12 cellular contexts compared by ENCODE assay signal in genomic region chr10:44976352-44977198, GRCh38. TPM values are rescaled to one million over a fixed set of nuclear protein-coding genes. Genes with fewer than 3 reads are reported as not detected.
DNase-seq lines count a peak whose midpoint lies in the region; ATAC-seq, FAIRE-seq and TF ChIP-seq lines count a peak whose summit lies in the region.
"Had no signal": no experiment of that assay in that cellular context is flagged by ENCODE, and none has a peak within 500 bp of the region (broad histone marks: within the 10 kb centered on the region; RNA-seq: fewer than 3 reads in every experiment).

No MANE protein-coding gene starts in this region.

- POLR2A ChIA-PET in GM12878 (lab: Charles Lee), result interaction anchor here (0.8 to 7.4 kb wide), 6 partner anchors 11 to 44 kb away, joined by 3 to 110 read pairs (median 8); partner anchors contain the start of gene RASSF4

- 90% methylated on average over 9 of the region's 9 CpGs for WGBS in GM12878 (ENCODE audit: insufficient coverage, insufficient replicate concordance, low lambda C conversion rate, missing lambda C conversion rate)

- TF ChIP-seq CTCF in GM12878 (IDR thresholded peaks at IDR 0.05 in 2 of 3, conservative IDR thresholded peaks at IDR 0.05 in 1 of 3; ENCODE audit: control insufficient read depth in 2 of 3, extremely low read depth in 1 of 3, insufficient read depth in 1 of 3, low read depth in 3 of 3, low read length in 3 of 3) (no peak), gastrocnemius medialis (IDR thresholded peaks at IDR 0.05 in 4 of 5, conservative IDR thresholded peaks at IDR 0.05 in 1 of 5) (no peak)

- FAIRE-seq in GM12878 (lab: Jason Lieb, UNC), result no peak

- ATAC-seq in GM12878 (no peak), gastrocnemius medialis (no peak), HG03139 (IDR thresholded peaks at IDR 0.05; ENCODE audit: unreplicated experiment) (no peak), HG02938 (IDR thresholded peaks at IDR 0.05; ENCODE audit: unreplicated experiment) (no peak)

- intact Hi-C loops in GM12878 (cut with micrococcal nuclease; ENCODE audit: unreplicated experiment) (no loop called here), gastrocnemius medialis (cut with DNase I; ENCODE audit: low total_unique reads) (loop anchor here (5.0 to 10.0 kb wide), 2 partner anchors 102 to 1569 kb away; partner anchors contain the start of gene HNRNPF)

- in situ Hi-C loops in GM12878 (cut with MboI) (loop anchor here (5.0 kb wide), 1 partner anchor 44 kb away; no protein-coding TSS in a partner anchor), gastrocnemius medialis (cut with MboI; ENCODE audit: low sequenced_read_pairs in 4 of 4) (loop anchor here in 3 of 4 donors (5.0 to 25.0 kb wide), 3 partner anchors 44 to 1564 kb away; partner anchors contain the start of gene HNRNPF (in 2 of the 3))

- H2AFZ ChIP-seq in GM12878 (ENCODE audit: control insufficient read depth, low read depth, low read length), result no peak overlapping the region

- CTCF ChIA-PET in GM12878 (lab: Yijun Ruan, JAX), result interaction anchor here (0.9 to 10.1 kb wide), 9 partner anchors 10 to 80 kb away, joined by 3 to 181 read pairs (median 9); no protein-coding TSS in a partner anchor

- H3K9ac ChIP-seq in BLaER1 (peak overlapping the region; percentile 88), GM12878 (ENCODE audit: control insufficient read depth, insufficient read depth, low read length) (0 out of 2 replicates have a peak overlapping the region, but pooled peaks have one; percentile 41)

- no peaks in the 10 kb centered on the region for H3K27me3 ChIP-seq in BLaER1
- no peaks in the 10 kb centered on the region for H3K27me3 ChIP-seq in GM12878 (replicated peaks in 1 of 2; ENCODE audit: control insufficient read depth in 2 of 2, insufficient read depth in 2 of 2, low read length in 1 of 2)
- H3K27me3 ChIP-seq in gastrocnemius medialis, result no peaks in the 10 kb centered on the region

- H3K9me3 ChIP-seq in BLaER1 (no peaks in the 10 kb centered on the region), GM12878 (replicated peaks; ENCODE audit: control insufficient read depth, insufficient read depth, low read length) (no peaks in the 10 kb centered on the region), gastrocnemius medialis (no peaks in the 10 kb centered on the region)

- H4K20me1 ChIP-seq in BLaER1 (peaks cover 23% of the 10 kb centered on the region), GM12878 (ENCODE audit: control insufficient read depth, insufficient read depth) (no peaks in the 10 kb centered on the region)

- TSS peak; percentile 22 for BruUV-seq in GM12878 (replicated peaks; lab: Mats Ljungman, UMichigan)

- peaks cover 22% of the 10 kb centered on the region for H3K36me3 ChIP-seq in BLaER1
- 0 out of 4 replicates have a peak, but pooled peaks cover 0 to under 1% of the 10 kb centered on the region in 2 experiments for H3K36me3 ChIP-seq in GM12878 (ENCODE audit: control insufficient read depth in 2 of 2, insufficient read depth in 2 of 2, low read length in 1 of 2)
- peaks cover 0 to 14% of the 10 kb centered on the region in 2 donors for H3K36me3 ChIP-seq in gastrocnemius medialis

- TF ChIP-seq RAD21 in GM12878 (IDR thresholded peaks at IDR 0.05; ENCODE audit: insufficient read depth, low read depth, low read length), result no peak

- H3K4me3 ChIP-seq in BLaER1 (peak overlapping the region; percentile 80), GM12878 (peak overlapping the region; percentile 61; the same call in 1 of the 2 replicates), gastrocnemius medialis (peak overlapping the region; percentile 65 to 83 (median 80))

- peaks cover 11% of the 10 kb centered on the region for H3K79me2 ChIP-seq in GM12878 (ENCODE audit: control insufficient read depth, insufficient read depth, low read length)

- H3K4me2 ChIP-seq in BLaER1, result peak overlapping the region; percentile 100
- H3K4me2 ChIP-seq in GM12878 (ENCODE audit: control insufficient read depth, insufficient read depth), result peak overlapping the region; percentile 57

- RAD21 ChIA-PET in GM12878 (lab: Charles Lee; ENCODE audit: unreplicated experiment), result interaction anchor here (1.2 to 7.7 kb wide), 6 partner anchors 11 to 43 kb away, joined by 4 to 124 read pairs (median 12); partner anchors contain the start of gene RASSF4

- H3K27ac ChIP-seq in BLaER1 (peak overlapping the region; percentile 86), GM12878 (ENCODE audit: control insufficient read depth, insufficient read depth) (peak overlapping the region; percentile 56; the same call in 1 of the 2 replicates), gastrocnemius medialis (peak overlapping the region; percentile 84 to 94 (median 90))

- SMC1A ChIA-PET in GM12878 (lab: Charles Lee; ENCODE audit: uncharacterized antibody, unreplicated experiment), result interaction anchor here (0.8 to 5.2 kb wide), 10 partner anchors 10 to 44 kb away, joined by 3 to 40 read pairs (median 7); no protein-coding TSS in a partner anchor

- no peak for TF ChIP-seq EP300 in GM12878 (IDR thresholded peaks at IDR 0.05; ENCODE audit: borderline replicate concordance in 1 of 2, control insufficient read depth in 1 of 2, low read depth in 2 of 2, low read length in 2 of 2)

- DNase-seq in GM12878 (ENCODE audit: low read depth, low spot score) (no peak), iris pigment epithelial cell (ENCODE audit: low read depth) (peak; percentile 43), gastrocnemius medialis (no peak), NCI-H2227 (lab: John Stamatoyannopoulos, UW; ENCODE audit: unreplicated experiment) (no peak), ecto neural progenitor cell (ENCODE audit: low spot score) (no peak)
- DNase-seq: amniotic stem cell, hippocampal formation, MV-4-11, occipital lobe had no signal

- TF ChIP-seq POLR2A in GM12878 (IDR thresholded peaks at IDR 0.05; ENCODE audit: low read depth, low read length) (peak; percentile 30; the same call in 1 of the 2 replicates), gastrocnemius medialis (IDR thresholded peaks at IDR 0.05) (no peak)

- H3K4me1 ChIP-seq in BLaER1, result peaks cover 97% of the 10 kb centered on the region
- H3K4me1 ChIP-seq in GM12878 (ENCODE audit: control insufficient read depth, insufficient read depth, low read length), result peaks cover 67% of the 10 kb centered on the region
- H3K4me1 ChIP-seq in gastrocnemius medialis, result peaks cover 64 to 65% of the 10 kb centered on the region in 2 donors

RNA-seq across cellular contexts. Expression of gene DEPP1, which starts 2.0 kb away (rescaled TPM):
- total RNA-seq in GM12878 (2013; cell fraction: nucleolus; rRNA removed), result 23.8 and 31.1 TPM in 2 replicates
- total RNA-seq in GM12878 (2014; rRNA removed), result 7.8 and 8.4 TPM in 2 replicates
- 5.6 and 5.7 TPM in 2 replicates for total RNA-seq in GM12878 (2014; rRNA removed; fragmentation: Illumina TruSeq; extraction: Trizol)
- total RNA-seq in GM12878 (2021), result 8.6 and 8.9 TPM in 2 replicates
- polyA plus RNA-seq in GM12878 (2011; ENCODE audit: low read depth), result 1.2 TPM
- polyA plus RNA-seq in GM12878 (2011; rRNA removed), result 2.4 and 4.5 TPM in 2 replicates
- 5.2 and 6.2 TPM in 2 replicates for polyA plus RNA-seq in GM12878 (2011; cell fraction: cytosol; rRNA removed)
- 3.0 and 3.7 TPM in 2 replicates for polyA plus RNA-seq in GM12878 (2011; cell fraction: nucleus; rRNA removed)
- 2.1 and 4.4 TPM in 2 replicates for polyA plus RNA-seq in GM12878 (2012)
- 3.8 and 6.1 TPM in 2 replicates for polyA plus RNA-seq in GM12878 (2014; fragmentation: Illumina TruSeq; extraction: Trizol)
- 1 to 10 TPM; 1.7 to 1.8 TPM for polyA plus RNA-seq in GM12878 (2014; fragmentation: Nextera tagmentation; extraction: Ambion mirVana)
- polyA plus RNA-seq in GM12878 (2014; rRNA removed), result 8.5 TPM in 2 replicates
- polyA plus RNA-seq in GM12878 (2016; fragmentation: Nextera tagmentation; extraction: Ambion mirVana), result 10 to 100 TPM; 11.0 to 12.1 TPM
- 6.1 and 8.3 TPM in 2 replicates for polyA minus RNA-seq in GM12878 (2011; rRNA and poly(A)+ RNA removed)
- polyA minus RNA-seq in GM12878 (2011; cell fraction: cytosol; rRNA and poly(A)+ RNA removed), result 2.6 and 3.1 TPM in 2 replicates
- polyA minus RNA-seq in GM12878 (2011; cell fraction: nucleus; rRNA and poly(A)+ RNA removed), result 8.7 and 10.1 TPM in 2 replicates
- total RNA-seq in gastrocnemius medialis, result 100 to 1,000 TPM in 2 of 4 donors, 10 to 100 TPM in 2; 83.4 to 331 (median 120) TPM

RNA-seq across cellular contexts. Expression of gene RASSF4, which starts 17.0 kb away (rescaled TPM):
- 175 and 194 TPM in 2 replicates for total RNA-seq in GM12878 (2013; cell fraction: nucleolus; rRNA removed)
- 15.6 and 16.5 TPM in 2 replicates for total RNA-seq in GM12878 (2014; rRNA removed)
- total RNA-seq in GM12878 (2014; rRNA removed; fragmentation: Illumina TruSeq; extraction: Trizol), result 10.9 and 11.9 TPM in 2 replicates
- total RNA-seq in GM12878 (2021), result 20.0 and 21.1 TPM in 2 replicates
- 9.8 TPM for polyA plus RNA-seq in GM12878 (2011; ENCODE audit: low read depth)
- polyA plus RNA-seq in GM12878 (2011; rRNA removed), result 50.8 and 71.1 TPM in 2 replicates
- 55.8 and 83.7 TPM in 2 replicates for polyA plus RNA-seq in GM12878 (2011; cell fraction: cytosol; rRNA removed)
- 307 and 389 TPM in 2 replicates for polyA plus RNA-seq in GM12878 (2011; cell fraction: nucleus; rRNA removed)
- 16.9 and 18.3 TPM in 2 replicates for polyA plus RNA-seq in GM12878 (2012)
- polyA plus RNA-seq in GM12878 (2014; fragmentation: Illumina TruSeq; extraction: Trizol), result 6.3 and 10.7 TPM in 2 replicates
- 1 to 10 TPM; 3.7 to 4.0 TPM for polyA plus RNA-seq in GM12878 (2014; fragmentation: Nextera tagmentation; extraction: Ambion mirVana)
- polyA plus RNA-seq in GM12878 (2014; rRNA removed), result 17.1 and 19.4 TPM in 2 replicates
- 10 to 100 TPM; 17.1 to 19.1 TPM for polyA plus RNA-seq in GM12878 (2016; fragmentation: Nextera tagmentation; extraction: Ambion mirVana)
- polyA minus RNA-seq in GM12878 (2011; rRNA and poly(A)+ RNA removed), result 45.6 and 75.7 TPM in 2 replicates
- 17.1 and 19.4 TPM in 2 replicates for polyA minus RNA-seq in GM12878 (2011; cell fraction: cytosol; rRNA and poly(A)+ RNA removed)
- polyA minus RNA-seq in GM12878 (2011; cell fraction: nucleus; rRNA and poly(A)+ RNA removed), result 66.4 and 98.8 TPM in 2 replicates
- 10 to 100 TPM in 3 of 4 donors, 1 to 10 TPM in 1; 9.4 to 39.7 (median 24.0) TPM for total RNA-seq in gastrocnemius medialis

RNA-seq across cellular contexts. Expression of gene ZNF22, which starts 24.1 kb away (rescaled TPM):
- total RNA-seq in GM12878 (2013; cell fraction: nucleolus; rRNA removed), result 15.8 and 16.7 TPM in 2 replicates
- total RNA-seq in GM12878 (2014; rRNA removed) (31.1 and 42.1 TPM in 2 replicates), GM12878 (2014; rRNA removed; fragmentation: Illumina TruSeq; extraction: Trizol) (44.2 and 44.5 TPM in 2 replicates), GM12878 (2021) (31.1 and 34.7 TPM in 2 replicates), gastrocnemius medialis (10 to 100 TPM in 2 of 4 donors, 1 to 10 TPM in 2; 3.6 to 12.3 (median 8.1) TPM)
- 20.2 TPM for polyA plus RNA-seq in GM12878 (2011; ENCODE audit: low read depth)
- polyA plus RNA-seq in GM12878 (2011; rRNA removed) (33.1 and 49.3 TPM in 2 replicates), GM12878 (2014; fragmentation: Illumina TruSeq; extraction: Trizol) (43.4 and 59.1 TPM in 2 replicates), GM12878 (2014; fragmentation: Nextera tagmentation; extraction: Ambion mirVana) (10 to 100 TPM; 47.4 to 74.4 TPM), GM12878 (2014; rRNA removed) (26.7 and 32.3 TPM in 2 replicates), GM12878 (2016; fragmentation: Nextera tagmentation; extraction: Ambion mirVana) (10 to 100 TPM; 47.2 to 48.4 TPM)
- 10.8 and 12.9 TPM in 2 replicates for polyA plus RNA-seq in GM12878 (2011; cell fraction: cytosol; rRNA removed)
- polyA plus RNA-seq in GM12878 (2011; cell fraction: nucleus; rRNA removed), result 11.1 and 11.3 TPM in 2 replicates
- polyA plus RNA-seq in GM12878 (2012), result 21.5 and 21.7 TPM in 2 replicates
- polyA minus RNA-seq in GM12878 (2011; rRNA and poly(A)+ RNA removed), result 8.3 and 8.7 TPM in 2 replicates
- 4.4 and 5.1 TPM in 2 replicates for polyA minus RNA-seq in GM12878 (2011; cell fraction: cytosol; rRNA and poly(A)+ RNA removed)
- 5.2 and 6.5 TPM in 2 replicates for polyA minus RNA-seq in GM12878 (2011; cell fraction: nucleus; rRNA and poly(A)+ RNA removed)
